In the genomic region with DNA sequence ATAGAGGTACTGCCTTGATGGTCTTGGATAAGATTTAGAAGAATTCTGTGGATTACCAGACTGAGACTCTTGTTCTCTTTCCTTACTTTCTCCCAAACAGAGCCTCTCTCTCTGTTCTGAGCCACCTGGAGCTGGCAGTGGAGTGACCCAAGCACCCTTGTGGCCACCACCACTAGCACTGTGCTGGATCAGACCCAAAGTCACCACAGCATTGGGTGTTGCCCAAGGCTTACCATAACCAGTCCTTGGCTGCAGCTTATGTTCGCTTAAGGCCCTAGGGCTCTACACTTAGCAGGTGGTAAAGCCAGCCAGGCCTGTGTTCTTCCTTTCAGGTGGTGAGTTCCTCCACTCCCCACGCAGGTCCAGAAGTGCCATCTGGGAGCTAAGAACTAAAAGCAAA, we compare ENCODE assay signal across 19 cellular contexts.
"Had no signal": no experiment of that assay in that cellular context is flagged by ENCODE, and none has a peak within 500 bp of the region (broad histone marks: within the 10 kb centered on the region; RNA-seq: fewer than 3 reads in every experiment).

No MANE protein-coding gene starts in this region.

- DNase-seq: natural killer cell; nucleus accumbens; pancreas; retina; right lobe of liver; sigmoid colon; small intestine; stimulated activated CD4-positive, alpha-beta T cell treated with anti-CD3 and anti-CD28 coated beads, Interleukin-15, amount 100 ng/mL, for 24 hours; stimulated activated CD4-positive, alpha-beta T cell treated with anti-CD3 and anti-CD28 coated beads, Interleukin-2, amount 100 ng/mL, for 24 hours; stimulated activated CD4-positive, alpha-beta T cell treated with anti-CD3 and anti-CD28 coated beads, Interleukin-2, amount 100 ng/mL, for 48 hours; stimulated activated CD4-positive, alpha-beta T cell treated with anti-CD3 and anti-CD28 coated beads, Interleukin-4, amount 100 ng/mL, for 24 hours; stimulated activated naive B cell treated with anti-CD40 and anti-IgM and Interleukin-4, amounts not matched to agents 10 μg/mL and 1 μg/mL and 100 μg/mL, for 72 hours; stimulated activated naive CD4-positive, alpha-beta T cell treated with Interleukin-2 at 50 U/mL for 16 hours; stomach; thyroid gland; trophoblast cell; upper lobe of left lung had no signal

- ATAC-seq: natural killer cell; pancreas; stimulated activated effector memory CD8-positive, alpha-beta T cell treated with anti-CD3 and anti-CD28 coated beads, Interleukin-12 subunit alpha, Interleukin-12 subunit beta, amount 100 ng/mL, for 72 hours; stimulated activated naive B cell treated with anti-CD40 and anti-IgM and Interleukin-4, amounts not matched to agents 10 μg/mL and 1 μg/mL and 100 μg/mL, for 72 hours had no signal

- FAIRE-seq: pancreas, small intestine, urothelium cell line had no signal
